1 cellular context compared by ENCODE assay signal in the genomic region with DNA sequence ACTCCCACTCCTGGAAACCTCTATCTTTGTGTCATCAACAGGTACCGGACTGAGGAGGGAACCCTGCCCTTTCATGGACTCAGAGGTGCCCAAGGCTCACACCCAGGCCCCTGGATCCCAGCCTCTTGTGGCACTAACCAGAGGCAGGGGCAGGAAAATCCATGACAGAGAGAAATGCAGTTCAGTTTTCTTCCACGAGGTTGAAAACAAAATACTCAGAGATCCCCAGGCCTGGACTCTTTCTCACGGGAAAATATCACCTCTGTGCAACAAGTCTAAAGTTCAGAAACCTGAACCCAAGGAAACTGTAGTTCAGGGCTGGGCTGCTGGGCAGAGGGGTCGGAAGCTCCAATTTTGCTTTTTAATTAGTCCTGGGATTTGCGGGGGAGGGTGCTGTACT.
TF ChIP-seq lines count a peak whose summit lies in the region.

No MANE protein-coding gene starts in this region.

TF ChIP-seq in IMR-90, 13 proteins besides CTCF, POLR2A, EP300 and RAD21 (continued from another document):
- TF ChIP-seq RFX5 (IDR thresholded peaks at IDR 0.05; ENCODE audit: low read depth, low read length), result no peak
- TF ChIP-seq, protein P1, sequence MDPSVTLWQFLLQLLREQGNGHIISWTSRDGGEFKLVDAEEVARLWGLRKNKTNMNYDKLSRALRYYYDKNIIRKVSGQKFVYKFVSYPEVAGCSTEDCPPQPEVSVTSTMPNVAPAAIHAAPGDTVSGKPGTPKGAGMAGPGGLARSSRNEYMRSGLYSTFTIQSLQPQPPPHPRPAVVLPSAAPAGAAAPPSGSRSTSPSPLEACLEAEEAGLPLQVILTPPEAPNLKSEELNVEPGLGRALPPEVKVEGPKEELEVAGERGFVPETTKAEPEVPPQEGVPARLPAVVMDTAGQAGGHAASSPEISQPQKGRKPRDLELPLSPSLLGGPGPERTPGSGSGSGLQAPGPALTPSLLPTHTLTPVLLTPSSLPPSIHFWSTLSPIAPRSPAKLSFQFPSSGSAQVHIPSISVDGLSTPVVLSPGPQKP (IDR thresholded peaks at IDR 0.05; ENCODE audit: borderline replicate concordance, low read depth, low read length), result no peak
- TF ChIP-seq RCOR1 (IDR thresholded peaks at IDR 0.05; ENCODE audit: insufficient replicate concordance, low read length), result no peak
- TF ChIP-seq CHD1 (IDR thresholded peaks at IDR 0.05; ENCODE audit: low read depth, low read length), result no peak
- no peak for TF ChIP-seq CEBPB (IDR thresholded peaks at IDR 0.05; ENCODE audit: low read depth, low read length)
- no peak for TF ChIP-seq BHLHE40 (IDR thresholded peaks at IDR 0.05; ENCODE audit: low read depth, low read length)
- no peak for TF ChIP-seq FOS (IDR thresholded peaks at IDR 0.05; ENCODE audit: low read depth, low read length)
